ENCODE assay signal across 15 cellular contexts in the genomic region with DNA sequence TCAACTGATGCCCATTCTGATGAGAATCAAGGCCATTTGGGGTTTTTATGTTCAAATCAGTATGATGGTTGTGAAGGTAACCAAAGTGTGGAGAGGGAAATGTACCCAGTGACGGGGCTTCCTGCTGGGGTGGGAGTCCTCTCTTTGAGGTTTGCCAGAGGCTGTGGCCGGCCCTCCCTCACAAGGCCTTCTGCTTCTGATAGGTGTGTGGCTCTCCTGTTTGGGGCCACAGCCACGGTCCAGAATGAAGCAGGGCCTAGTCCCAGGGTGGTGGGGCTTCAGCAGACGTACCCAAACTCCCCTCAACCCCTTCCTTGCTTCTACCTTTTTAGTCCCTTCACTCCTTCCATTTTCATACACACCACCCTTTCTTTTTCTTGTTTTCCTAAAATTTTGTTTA.
"Had no signal": no experiment of that assay in that cellular context is flagged by ENCODE, and none has a peak within 500 bp of the region (broad histone marks: within the 10 kb centered on the region; RNA-seq: fewer than 3 reads in every experiment).

No MANE protein-coding gene starts in this region.

- H3K36me3 Mint-ChIP-seq: activated naive CD4-positive, alpha-beta T cell treated with anti-CD3 and anti-CD28 coated beads, Interleukin-2, amount 10 ng/mL, durations not matched to agents 7 days and 5 days had no signal

- H3K27ac Mint-ChIP-seq: activated CD4-positive, alpha-beta memory T cell treated with anti-CD3 and anti-CD28 coated beads, Interleukin-2, amount 10 ng/mL, durations not matched to agents 7 days and 5 days; activated naive CD4-positive, alpha-beta T cell treated with anti-CD3 and anti-CD28 coated beads, Interleukin-2, amount 10 ng/mL, durations not matched to agents 7 days and 5 days; nephron progenitor cell had no signal

- H3K4me3 ChIP-seq: cardiac muscle cell, SK-N-MC, tibial nerve had no signal

- ATAC-seq: left lobe of liver; stimulated activated naive CD8-positive, alpha-beta T cell treated with anti-CD3 and anti-CD28 coated beads, Interleukin-15, Interleukin-2, amounts not matched to agents 100 U/mL and 50 U/mL, for 24 hours had no signal

- H3K4me1 Mint-ChIP-seq: activated CD4-positive, alpha-beta memory T cell treated with anti-CD3 and anti-CD28 coated beads, Interleukin-2, amount 10 ng/mL, durations not matched to agents 7 days and 5 days; activated naive CD4-positive, alpha-beta T cell treated with anti-CD3 and anti-CD28 coated beads, Interleukin-2, amount 10 ng/mL, durations not matched to agents 7 days and 5 days had no signal

- H3K27me3 ChIP-seq: cardiac muscle cell, tibial nerve had no signal

- DNase-seq: activated CD4-positive, alpha-beta memory T cell treated with anti-CD3 and anti-CD28 coated beads, Interleukin-2, amount 10 ng/mL, durations not matched to agents 7 days and 5 days; activated CD4-positive, alpha-beta T cell treated with anti-CD3 and anti-CD28 coated beads for 48 hours; activated effector memory CD4-positive, alpha-beta T cell treated with anti-CD3 and anti-CD28 coated beads, Interleukin-2, amount 50 U/mL, for 16 hours; activated naive CD4-positive, alpha-beta T cell treated with anti-CD3 and anti-CD28 coated beads, Interleukin-2, amount 10 ng/mL, durations not matched to agents 7 days and 5 days; effector CD4-positive, alpha-beta T cell; kidney; nephron progenitor cell; retina; stimulated activated CD4-positive, alpha-beta T cell treated with anti-CD3 and anti-CD28 coated beads, Interleukin-4, amount 100 ng/mL, for 24 hours; stimulated activated naive CD8-positive, alpha-beta T cell treated with anti-CD3 and anti-CD28 coated beads, Interleukin-15, Interleukin-2, amounts not matched to agents 100 U/mL and 50 U/mL, for 24 hours; T-helper 2 cell had no signal

- H3K36me3 ChIP-seq: cardiac muscle cell had no signal

- H3K9me3 ChIP-seq: tibial nerve had no signal

- H3K4me3 Mint-ChIP-seq: activated CD4-positive, alpha-beta memory T cell treated with anti-CD3 and anti-CD28 coated beads, Interleukin-2, amount 10 ng/mL, durations not matched to agents 7 days and 5 days; activated naive CD4-positive, alpha-beta T cell treated with anti-CD3 and anti-CD28 coated beads, Interleukin-2, amount 10 ng/mL, durations not matched to agents 7 days and 5 days; nephron progenitor cell had no signal

- H3K27ac ChIP-seq: SK-N-MC, tibial nerve had no signal

- H3K9me3 Mint-ChIP-seq: activated CD4-positive, alpha-beta memory T cell treated with anti-CD3 and anti-CD28 coated beads, Interleukin-2, amount 10 ng/mL, durations not matched to agents 7 days and 5 days; activated naive CD4-positive, alpha-beta T cell treated with anti-CD3 and anti-CD28 coated beads, Interleukin-2, amount 10 ng/mL, durations not matched to agents 7 days and 5 days had no signal
